In the genomic region with DNA sequence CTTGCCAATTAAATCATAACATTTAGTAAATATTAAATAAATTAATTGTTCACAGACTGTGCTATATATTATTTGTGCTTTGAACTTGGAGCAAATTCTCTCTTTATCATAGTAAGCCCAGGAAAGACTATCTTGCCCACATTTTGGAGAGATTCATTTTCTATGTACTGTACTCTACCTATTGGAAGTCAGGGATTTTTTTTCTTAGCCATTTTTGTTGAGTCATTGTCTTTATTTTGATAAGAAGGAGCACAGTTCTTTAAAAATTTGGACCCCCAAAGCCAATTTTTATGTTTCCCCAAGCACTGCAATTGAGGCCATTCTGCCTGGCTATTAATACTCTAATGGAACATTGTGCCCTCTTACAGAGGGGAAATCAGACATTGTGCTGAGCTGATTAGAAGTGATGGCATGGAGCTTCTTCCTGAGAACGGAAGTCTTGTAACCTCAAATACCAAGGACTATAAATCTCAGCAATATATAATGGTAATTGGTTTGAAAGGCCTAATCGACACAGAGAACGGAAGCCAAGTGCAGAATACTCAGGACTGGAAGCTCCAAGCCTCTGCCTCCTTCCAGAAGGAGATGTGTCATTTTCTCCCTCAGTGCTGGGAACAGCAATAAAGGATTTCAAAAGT, we compare ENCODE assay signal across 28 cellular contexts.
"Had no signal": no experiment of that assay in that cellular context is flagged by ENCODE, and none has a peak within 500 bp of the region (broad histone marks: within the 10 kb centered on the region; RNA-seq: fewer than 3 reads in every experiment).

No MANE protein-coding gene starts in this region.

- H3K4me3 Mint-ChIP-seq: activated CD4-positive, alpha-beta T cell treated with anti-CD3 and anti-CD28 coated beads for 36 hours; activated naive CD8-positive, alpha-beta T cell; activated T-cell treated with anti-CD3 and anti-CD28 coated beads, Interleukin-2, amount 50 U/mL, for 24 hours; activated T-helper 17 cell treated with anti-CD3 and anti-CD28 coated beads, Interleukin-2, amount 50 U/mL, for 72 hours; central memory CD8-positive, alpha-beta T cell; naive thymus-derived CD4-positive, alpha-beta T cell; neural crest cell; WTC11 had no signal

- H3K36me3 ChIP-seq: adrenal gland, gastrocnemius medialis, left lung, thyroid gland, upper lobe of right lung had no signal

- H3K9me3 ChIP-seq: adrenal gland, gastrocnemius medialis, thyroid gland, upper lobe of right lung had no signal

- H3K4me3 ChIP-seq: adrenal gland, gastrocnemius medialis, left lung, lung, thyroid gland, upper lobe of right lung had no signal

- ATAC-seq: activated CD4-positive, alpha-beta T cell treated with anti-CD3 and anti-CD28 coated beads for 36 hours; activated T-helper 17 cell treated with anti-CD3 and anti-CD28 coated beads, Interleukin-2, amount 50 U/mL, for 72 hours; esophagus mucosa; gastrocnemius medialis; left lung; naive thymus-derived CD4-positive, alpha-beta T cell; stimulated activated naive CD8-positive, alpha-beta T cell treated with anti-CD3 and anti-CD28 coated beads, Interleukin-15, Interleukin-2, amounts not matched to agents 100 U/mL and 50 U/mL, for 24 hours; upper lobe of right lung; WTC11 had no signal

- H3K4me1 Mint-ChIP-seq: activated CD4-positive, alpha-beta T cell treated with anti-CD3 and anti-CD28 coated beads for 36 hours; activated T-helper 17 cell treated with anti-CD3 and anti-CD28 coated beads, Interleukin-2, amount 50 U/mL, for 72 hours; central memory CD8-positive, alpha-beta T cell; naive thymus-derived CD4-positive, alpha-beta T cell; neural crest cell; WTC11 had no signal

- H3K27me3 Mint-ChIP-seq: activated CD4-positive, alpha-beta T cell treated with anti-CD3 and anti-CD28 coated beads for 36 hours; activated T-cell treated with anti-CD3 and anti-CD28 coated beads, Interleukin-2, amount 50 U/mL, for 24 hours; central memory CD8-positive, alpha-beta T cell; naive thymus-derived CD4-positive, alpha-beta T cell had no signal

- FAIRE-seq: astrocyte, colon had no signal

- H3K27ac ChIP-seq: adrenal gland, gastrocnemius medialis, left lung, thyroid gland, upper lobe of right lung had no signal

- DNase-seq: activated CD4-positive, alpha-beta T cell treated with anti-CD3 and anti-CD28 coated beads for 36 hours; activated CD4-positive, alpha-beta T cell treated with anti-CD3 and anti-CD28 coated beads, Interleukin-2, amount 50 U/mL, for 4 hours; activated CD8-positive, alpha-beta memory T cell treated with anti-CD3 and anti-CD28 coated beads for 24 hours; activated CD8-positive, alpha-beta memory T cell treated with anti-CD3 and anti-CD28 coated beads, Interleukin-2, amount 50 U/mL, for 4 hours; activated T-cell treated with anti-CD3 and anti-CD28 coated beads, Interleukin-2, amount 50 U/mL, for 24 hours; adrenal gland; effector memory CD4-positive, alpha-beta T cell; gastrocnemius medialis; hippocampal formation; kidney glomerular epithelial cell; left lung; naive thymus-derived CD4-positive, alpha-beta T cell; stimulated activated CD4-positive, alpha-beta T cell treated with anti-CD3 and anti-CD28 coated beads, Interleukin-12 subunit alpha, Interleukin-12 subunit beta, amount 100 ng/mL, for 4 hours; stimulated activated CD4-positive, alpha-beta T cell treated with anti-CD3 and anti-CD28 coated beads, Interleukin-4, amount 100 ng/mL, for 4 hours; stimulated activated naive CD8-positive, alpha-beta T cell treated with anti-CD3 and anti-CD28 coated beads, Interleukin-15, Interleukin-2, amounts not matched to agents 100 U/mL and 50 U/mL, for 24 hours; substantia nigra; T1000; thyroid gland; upper lobe of right lung had no signal

- H3K9me3 Mint-ChIP-seq: activated T-cell treated with anti-CD3 and anti-CD28 coated beads, Interleukin-2, amount 50 U/mL, for 24 hours had no signal

- H3K4me1 ChIP-seq: adrenal gland, gastrocnemius medialis, left lung, thyroid gland, upper lobe of right lung had no signal

- H3K27me3 ChIP-seq: adrenal gland, gastrocnemius medialis, left lung, thyroid gland, upper lobe of right lung had no signal

- H3K27ac Mint-ChIP-seq: activated CD4-positive, alpha-beta T cell treated with anti-CD3 and anti-CD28 coated beads for 36 hours; activated naive CD8-positive, alpha-beta T cell; activated T-cell treated with anti-CD3 and anti-CD28 coated beads, Interleukin-2, amount 50 U/mL, for 24 hours; activated T-helper 17 cell treated with anti-CD3 and anti-CD28 coated beads, Interleukin-2, amount 50 U/mL, for 72 hours; naive thymus-derived CD4-positive, alpha-beta T cell; WTC11 had no signal
